23 cellular contexts compared by ENCODE assay signal in genomic region chr7:122919643-122920181, GRCh38. TPM values are rescaled to one million over a fixed set of nuclear protein-coding genes. Genes with fewer than 3 reads are reported as not detected.
DNase-seq lines count a peak whose midpoint lies in the region; ATAC-seq and TF ChIP-seq lines count a peak whose summit lies in the region.
"Had no signal": no experiment of that assay in that cellular context is flagged by ENCODE, and none has a peak within 500 bp of the region (broad histone marks: within the 10 kb centered on the region; RNA-seq: fewer than 3 reads in every experiment).

No MANE protein-coding gene starts in this region.

- ATAC-seq in body of pancreas (peak; percentile 90), lung (ENCODE audit: insufficient read depth, low FRiP score) (peak; percentile 69)
- ATAC-seq: T-helper 17 cell had no signal

- H3K27ac ChIP-seq in body of pancreas (peak overlapping the region in 3 of 4 donors; percentile 22 to 70 (median 33)), lung (ENCODE audit: low read depth in 1 of 2, low read length in 1 of 2) (no peak overlapping the region)
- H3K27ac ChIP-seq: adrenal gland, parathyroid adenoma, right lobe of liver, testis had no signal

- TF ChIP-seq CTCF in body of pancreas (IDR thresholded peaks at IDR 0.05): no peak
- no peak for TF ChIP-seq CTCF in lung (IDR thresholded peaks at IDR 0.05; ENCODE audit: control extremely low read depth, extremely low read depth)

- H3K4me3 ChIP-seq in body of pancreas (no peak overlapping the region), lung (no peak overlapping the region)
- H3K4me3 ChIP-seq: adrenal gland, right lobe of liver, testis had no signal

- peak; percentile 23 for DNase-seq in ELF-1 (ENCODE audit: low read depth, low spot score)
- DNase-seq in NCI-H1436 treated with DMSO at 0.1 percent for 48 hours (lab: John Stamatoyannopoulos, UW): peak; percentile 22
- peak in 1 of 4 donors; percentile 7 for DNase-seq in body of pancreas
- no peak for DNase-seq in lung (ENCODE audit: low spot score)
- no peak for DNase-seq in GOT3 (lab: John Stamatoyannopoulos, UW)
- no peak for DNase-seq in stimulated activated CD4-positive, alpha-beta T cell treated with anti-CD3 and anti-CD28 coated beads, Interleukin-1b, Interleukin-23, amount 100 ng/mL, for 48 hours
- no peak for DNase-seq in activated CD4-positive, CD25-positive, alpha-beta regulatory T cell treated with anti-CD3 and anti-CD28 coated beads, Interleukin-2, amount 50 U/mL, for 72 hours
- DNase-seq in GM03348 (ENCODE audit: low spot score): no peak
- DNase-seq: activated CD4-positive, alpha-beta T cell treated with anti-CD3 and anti-CD28 coated beads, Interleukin-2, amount 10 ng/mL, durations not matched to agents 24 days and 14 days; activated naive CD4-positive, alpha-beta T cell treated with Interleukin-2 at 50 U/mL for 16 hours; activated T-cell treated with anti-CD3 and anti-CD28 coated beads, Interleukin-2, amount 50 U/mL, for 48 hours; adrenal gland; cortex of kidney; endodermal cell; MM.1S; NCI-H1694; NCI-H446 treated with DMSO at 0.1 percent for 48 hours; right lobe of liver; RPMI8226; stimulated activated naive CD4-positive, alpha-beta T cell treated with Interleukin-2 at 50 U/mL for 16 hours; T-helper 17 cell; testis had no signal

- H3K4me1 ChIP-seq in body of pancreas (peaks cover 17% of the 10 kb centered on the region), lung (ENCODE audit: control insufficient read depth in 2 of 2, insufficient read depth in 2 of 2, low read length in 2 of 2) (no peaks in the 10 kb centered on the region)
- H3K4me1 ChIP-seq: adrenal gland, parathyroid adenoma, right lobe of liver, testis had no signal

- H3K36me3 ChIP-seq in body of pancreas (replicated peaks in 1 of 2; ENCODE audit: insufficient read depth in 1 of 2, low read depth in 2 of 2) (no peaks in the 10 kb centered on the region), lung (ENCODE audit: control insufficient read depth in 2 of 2, insufficient read depth in 2 of 2, low read length in 2 of 2) (no peaks in the 10 kb centered on the region)
- H3K36me3 ChIP-seq: adrenal gland, right lobe of liver had no signal

- no peak for TF ChIP-seq POLR2A in body of pancreas (IDR thresholded peaks at IDR 0.05)

- no peaks in the 10 kb centered on the region for H3K9me3 ChIP-seq in body of pancreas
- no peaks in the 10 kb centered on the region for H3K9me3 ChIP-seq in lung (ENCODE audit: control insufficient read depth in 2 of 2, insufficient read depth in 1 of 2, low read length in 1 of 2)
- H3K9me3 ChIP-seq: adrenal gland, right lobe of liver, testis had no signal

- intact Hi-C loops in body of pancreas (cut with DNase I): no loop called here

- H3K27me3 ChIP-seq in body of pancreas: no peaks in the 10 kb centered on the region
- H3K27me3 ChIP-seq in lung (ENCODE audit: control insufficient read depth, insufficient read depth): no peaks in the 10 kb centered on the region
- H3K27me3 ChIP-seq: adrenal gland, right lobe of liver, testis had no signal

RNA-seq across cellular contexts. Expression of gene CADPS2, which starts 33.5 kb away (rescaled TPM):
- total RNA-seq in body of pancreas (10 to 100 TPM; 31.9 to 63.9 TPM), lung (10 to 100 TPM; 37.9 to 76.7 TPM)
- 10 to 100 TPM; 16.0 to 17.6 TPM for polyA plus RNA-seq in lung
- total RNA-seq: activated CD4-positive, alpha-beta T cell treated with anti-CD3 and anti-CD28 coated beads, Interleukin-2, amount 10 ng/mL, durations not matched to agents 24 days and 14 days; T-helper 17 cell had no signal

Comparison
In these comparisons a context has a peak if more than half of its experiments do, and no peak if none do; other contexts are left out.
1. DNase-seq: peak in ELF-1 (single experiment) and NCI-H1436 treated with DMSO at 0.1 percent for 48 hours (single experiment); none in lung (single experiment), GOT3 (single experiment), stimulated activated CD4-positive, alpha-beta T cell treated with anti-CD3 and anti-CD28 coated beads, Interleukin-1b, Interleukin-23, amount 100 ng/mL, for 48 hours (single experiment), activated CD4-positive, CD25-positive, alpha-beta regulatory T cell treated with anti-CD3 and anti-CD28 coated beads, Interleukin-2, amount 50 U/mL, for 72 hours (single experiment) and GM03348 (single experiment).
2. H3K27ac ChIP-seq: peak in body of pancreas (3 of 4); none in lung (0 of 2).